Comparison of ENCODE assay signal across 19 cellular contexts in the genomic region with DNA sequence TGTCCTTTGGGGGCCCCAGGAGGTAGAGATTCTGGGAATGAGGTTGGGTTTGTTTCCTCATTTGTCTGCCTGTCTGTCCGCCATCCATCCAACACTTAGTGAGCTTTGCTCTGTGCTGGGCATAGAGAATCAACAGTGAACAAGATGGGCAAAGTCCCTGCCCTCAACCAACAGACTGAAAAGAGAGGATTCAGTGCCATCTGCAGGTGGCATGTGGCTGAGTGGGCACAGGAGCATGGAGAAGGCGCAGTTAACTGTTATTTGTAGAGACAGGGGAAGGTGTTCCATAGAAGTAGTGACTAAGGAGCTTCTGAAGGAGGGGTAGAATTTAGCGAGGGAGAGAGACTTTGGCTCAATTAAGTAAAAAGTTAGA. TPM values are rescaled to one million over a fixed set of nuclear protein-coding genes. Genes with fewer than 3 reads are reported as not detected.
DNase-seq lines count a peak whose midpoint lies in the region; ATAC-seq, FAIRE-seq and TF ChIP-seq lines count a peak whose summit lies in the region.
"Had no signal": no experiment of that assay in that cellular context is flagged by ENCODE, and none has a peak within 500 bp of the region (broad histone marks: within the 10 kb centered on the region; RNA-seq: fewer than 3 reads in every experiment).

No MANE protein-coding gene starts in this region.

- H3K4me3 ChIP-seq in SU-DHL-6 (ENCODE audit: insufficient read depth, low read length, poor library complexity, severe bottlenecking) = no peak overlapping the region
- no peak overlapping the region for H3K4me3 ChIP-seq in kidney (ENCODE audit: low read length in 2 of 2)
- H3K4me3 ChIP-seq in upper lobe of right lung = no peak overlapping the region
- H3K4me3 ChIP-seq: SJSA1, tibial nerve had no signal

- H3K27ac Mint-ChIP-seq in activated CD8-positive, alpha-beta T cell treated with anti-CD3 and anti-CD28 coated beads, Interleukin-2, amount 10 ng/mL, durations not matched to agents 7 days and 5 days = peak overlapping the region; percentile 5
- no peak overlapping the region for H3K27ac Mint-ChIP-seq in activated CD8-positive, alpha-beta T cell treated with anti-CD3 and anti-CD28 coated beads for 36 hours
- H3K27ac Mint-ChIP-seq: activated CD4-positive, alpha-beta memory T cell treated with anti-CD3 and anti-CD28 coated beads, Interleukin-2, amount 10 ng/mL, durations not matched to agents 7 days and 5 days; HFFc6 had no signal

- peaks cover 21% of the 10 kb centered on the region for H3F3A ChIP-seq in SU-DHL-6 (ENCODE audit: insufficient read depth)

- H3K4me1 Mint-ChIP-seq in activated CD8-positive, alpha-beta T cell treated with anti-CD3 and anti-CD28 coated beads, Interleukin-2, amount 10 ng/mL, durations not matched to agents 7 days and 5 days (ENCODE audit: low read depth) = peaks cover 4% of the 10 kb centered on the region
- peaks cover 6% of the 10 kb centered on the region for H3K4me1 Mint-ChIP-seq in activated CD8-positive, alpha-beta T cell treated with anti-CD3 and anti-CD28 coated beads for 36 hours (ENCODE audit: low read depth)

- H3K9me2 ChIP-seq in SU-DHL-6 (replicated peaks; ENCODE audit: insufficient read depth, low read length) = no peaks in the 10 kb centered on the region

- H3K36me3 Mint-ChIP-seq in activated CD8-positive, alpha-beta T cell treated with anti-CD3 and anti-CD28 coated beads, Interleukin-2, amount 10 ng/mL, durations not matched to agents 7 days and 5 days (ENCODE audit: low read depth) = peaks cover 14% of the 10 kb centered on the region
- H3K36me3 Mint-ChIP-seq in activated CD8-positive, alpha-beta T cell treated with anti-CD3 and anti-CD28 coated beads for 36 hours (ENCODE audit: low read depth) = peaks cover 15% of the 10 kb centered on the region

- H3K4me1 ChIP-seq in kidney (ENCODE audit: control insufficient read depth in 1 of 2, insufficient read depth in 1 of 2, low read depth in 1 of 2, low read length in 2 of 2) (no peaks in the 10 kb centered on the region), upper lobe of right lung (no peaks in the 10 kb centered on the region)
- H3K4me1 ChIP-seq: SJSA1, tibial nerve had no signal

- ATAC-seq in activated CD8-positive, alpha-beta T cell treated with anti-CD3 and anti-CD28 coated beads, Interleukin-2, amount 10 ng/mL, durations not matched to agents 7 days and 5 days = no peak
- ATAC-seq in activated CD8-positive, alpha-beta T cell treated with anti-CD3 and anti-CD28 coated beads for 36 hours = no peak
- no peak for ATAC-seq in upper lobe of right lung
- ATAC-seq in HG03457 (IDR thresholded peaks at IDR 0.05; ENCODE audit: unreplicated experiment) = no peak

- no peaks in the 10 kb centered on the region for H3K79me2 ChIP-seq in SU-DHL-6 (ENCODE audit: insufficient read depth, low read length)

- DNase-seq in activated CD8-positive, alpha-beta T cell treated with anti-CD3 and anti-CD28 coated beads, Interleukin-2, amount 10 ng/mL, durations not matched to agents 7 days and 5 days = no peak
- no peak for DNase-seq in activated CD8-positive, alpha-beta T cell treated with anti-CD3 and anti-CD28 coated beads for 36 hours
- peak; percentile 2 for DNase-seq in kidney
- DNase-seq in upper lobe of right lung = peak; percentile 16
- DNase-seq in T1000 (lab: John Stamatoyannopoulos, UW) = no peak
- DNase-seq in activated CD4-positive, CD25-positive, alpha-beta regulatory T cell treated with anti-CD3 and anti-CD28 coated beads, Interleukin-2, amount 50 U/mL, for 72 hours = no peak
- DNase-seq: ACHN; activated CD4-positive, alpha-beta memory T cell treated with anti-CD3 and anti-CD28 coated beads, Interleukin-2, amount 10 ng/mL, durations not matched to agents 7 days and 5 days; activated effector memory CD4-positive, alpha-beta T cell treated with Interleukin-2 at 50 U/mL for 16 hours; HFFc6; NCI-H1092; NCI-H2171; stimulated activated CD4-positive, alpha-beta T cell treated with anti-CD3 and anti-CD28 coated beads, Interleukin-4, amount 100 ng/mL, for 24 hours had no signal

- TF ChIP-seq CTCF in activated CD8-positive, alpha-beta T cell treated with anti-CD3 and anti-CD28 coated beads for 36 hours (IDR thresholded peaks at IDR 0.05) = no peak
- peak; percentile 28 for TF ChIP-seq CTCF in SU-DHL-6 (IDR thresholded peaks at IDR 0.05; ENCODE audit: insufficient read depth, low read length, poor library complexity, severe bottlenecking)
- peak; percentile 25 for TF ChIP-seq CTCF in kidney (IDR thresholded peaks at IDR 0.05; ENCODE audit: borderline replicate concordance, extremely low read depth, insufficient read depth)
- no peak for TF ChIP-seq CTCF in upper lobe of right lung (IDR thresholded peaks at IDR 0.05)

- CTCF ChIA-PET in activated CD8-positive, alpha-beta T cell treated with anti-CD3 and anti-CD28 coated beads, Interleukin-2, amount 10 ng/mL, durations not matched to agents 7 days and 5 days (lab: Charles Lee) = interaction anchor here (0.7 to 1.3 kb wide), 2 partner anchors 11 to 93 kb away, joined by 3 read pairs; no protein-coding TSS in a partner anchor
- CTCF ChIA-PET in activated CD8-positive, alpha-beta T cell treated with anti-CD3 and anti-CD28 coated beads for 36 hours (lab: Charles Lee) = interaction anchor here (1.1 to 1.5 kb wide), 2 partner anchors 85 to 93 kb away, joined by 4 to 5 read pairs; no protein-coding TSS in a partner anchor

- H3K27me3 ChIP-seq in SU-DHL-6 (ENCODE audit: low read length) (no peaks in the 10 kb centered on the region), upper lobe of right lung (no peaks in the 10 kb centered on the region)
- H3K27me3 ChIP-seq: SJSA1, tibial nerve had no signal

- no peaks in the 10 kb centered on the region for H4K20me1 ChIP-seq in SU-DHL-6 (ENCODE audit: low read depth, low read length)

- no peak for FAIRE-seq in kidney (lab: Jason Lieb, UNC)
- FAIRE-seq: endothelial cell of umbilical vein, GM19239 had no signal

- H3K4me2 ChIP-seq in SU-DHL-6 (ENCODE audit: low read depth, low read length, poor library complexity, severe bottlenecking) = no peak overlapping the region

- no peak overlapping the region for H3K4me3 Mint-ChIP-seq in activated CD8-positive, alpha-beta T cell treated with anti-CD3 and anti-CD28 coated beads, Interleukin-2, amount 10 ng/mL, durations not matched to agents 7 days and 5 days
- no peak overlapping the region for H3K4me3 Mint-ChIP-seq in activated CD8-positive, alpha-beta T cell treated with anti-CD3 and anti-CD28 coated beads for 36 hours
- H3K4me3 Mint-ChIP-seq: activated CD4-positive, alpha-beta memory T cell treated with anti-CD3 and anti-CD28 coated beads, Interleukin-2, amount 10 ng/mL, durations not matched to agents 7 days and 5 days; HFFc6 had no signal

- H3K9ac ChIP-seq in SU-DHL-6 (ENCODE audit: low read length) = no peak overlapping the region
- no peak overlapping the region for H3K9ac ChIP-seq in kidney (ENCODE audit: low read length in 2 of 2)

- H3K27me3 Mint-ChIP-seq in activated CD8-positive, alpha-beta T cell treated with anti-CD3 and anti-CD28 coated beads, Interleukin-2, amount 10 ng/mL, durations not matched to agents 7 days and 5 days (ENCODE audit: low read depth) = no peaks in the 10 kb centered on the region
- H3K27me3 Mint-ChIP-seq in activated CD8-positive, alpha-beta T cell treated with anti-CD3 and anti-CD28 coated beads for 36 hours = no peaks in the 10 kb centered on the region
- H3K27me3 Mint-ChIP-seq: activated CD4-positive, alpha-beta memory T cell treated with anti-CD3 and anti-CD28 coated beads, Interleukin-2, amount 10 ng/mL, durations not matched to agents 7 days and 5 days had no signal

- intact Hi-C loops in activated CD8-positive, alpha-beta T cell treated with anti-CD3 and anti-CD28 coated beads for 36 hours (cut with micrococcal nuclease) = no loop called here
- intact Hi-C loops in kidney (cut with DNase I) (no loop called here), upper lobe of right lung (cut with DNase I) (no loop called here)

- H3K9me3 ChIP-seq in SU-DHL-6 (ENCODE audit: insufficient read depth, low read length) (no peaks in the 10 kb centered on the region), kidney (ENCODE audit: control insufficient read depth in 1 of 2, low read length in 2 of 2) (no peaks in the 10 kb centered on the region), upper lobe of right lung (no peaks in the 10 kb centered on the region)
- H3K9me3 ChIP-seq: SJSA1, tibial nerve had no signal

- no peak overlapping the region for H3K27ac ChIP-seq in SU-DHL-6 (ENCODE audit: low read depth, low read length)
- H3K27ac ChIP-seq in kidney (ENCODE audit: low read depth in 2 of 2, low read length in 2 of 2) = no peak overlapping the region
- no peak overlapping the region for H3K27ac ChIP-seq in upper lobe of right lung
- H3K27ac ChIP-seq: SJSA1, tibial nerve had no signal

- H3K36me3 ChIP-seq in SU-DHL-6 (ENCODE audit: low read length) (no peaks in the 10 kb centered on the region), kidney (ENCODE audit: control insufficient read depth in 1 of 2, insufficient read depth in 2 of 2, low read length in 2 of 2) (no peaks in the 10 kb centered on the region), upper lobe of right lung (peaks cover 5% of the 10 kb centered on the region)

- POLR2A ChIA-PET in activated CD8-positive, alpha-beta T cell treated with anti-CD3 and anti-CD28 coated beads, Interleukin-2, amount 10 ng/mL, durations not matched to agents 7 days and 5 days (lab: Charles Lee) = interaction anchor here (1.1 kb wide), 1 partner anchor 13 kb away, joined by 4 read pairs; no protein-coding TSS in a partner anchor
- POLR2A ChIA-PET in activated CD8-positive, alpha-beta T cell treated with anti-CD3 and anti-CD28 coated beads for 36 hours (lab: Charles Lee) = interaction anchor here (0.6 to 1.9 kb wide), 4 partner anchors 13 to 83 kb away, joined by 3 to 8 read pairs (median 4); a partner anchor contains a TSS

- no peaks in the 10 kb centered on the region for H3K9me3 Mint-ChIP-seq in activated CD8-positive, alpha-beta T cell treated with anti-CD3 and anti-CD28 coated beads, Interleukin-2, amount 10 ng/mL, durations not matched to agents 7 days and 5 days (ENCODE audit: insufficient read depth)
- H3K9me3 Mint-ChIP-seq in activated CD8-positive, alpha-beta T cell treated with anti-CD3 and anti-CD28 coated beads for 36 hours = no peaks in the 10 kb centered on the region
- H3K9me3 Mint-ChIP-seq: activated CD4-positive, alpha-beta memory T cell treated with anti-CD3 and anti-CD28 coated beads, Interleukin-2, amount 10 ng/mL, durations not matched to agents 7 days and 5 days; HFFc6 had no signal

- H2AFZ ChIP-seq in SU-DHL-6 (ENCODE audit: low read depth, low read length, severe bottlenecking) = no peak overlapping the region

RNA-seq across cellular contexts. Expression of a gene that starts 23.1 kb away (rescaled TPM):
- 10 to 100 TPM; 38.2 to 39.0 TPM for total RNA-seq in activated CD8-positive, alpha-beta T cell treated with anti-CD3 and anti-CD28 coated beads, Interleukin-2, amount 10 ng/mL, durations not matched to agents 7 days and 5 days
- total RNA-seq in activated CD8-positive, alpha-beta T cell treated with anti-CD3 and anti-CD28 coated beads for 36 hours = 10 to 100 TPM; 66.9 to 70.5 TPM
- 17.2 TPM for total RNA-seq in kidney
- 8.2 TPM for polyA plus RNA-seq in kidney (ENCODE audit: insufficient read depth, low read depth, low replicate concordance)
- total RNA-seq in upper lobe of right lung = 16.6 TPM

RNA-seq across cellular contexts. Expression of a gene that starts 43.6 kb away (rescaled TPM):
- 1 to 10 TPM; 9.2 to 9.4 TPM for total RNA-seq in activated CD8-positive, alpha-beta T cell treated with anti-CD3 and anti-CD28 coated beads, Interleukin-2, amount 10 ng/mL, durations not matched to agents 7 days and 5 days
- 1 to 10 TPM; 8.6 to 8.8 TPM for total RNA-seq in activated CD8-positive, alpha-beta T cell treated with anti-CD3 and anti-CD28 coated beads for 36 hours
- 14.1 TPM for total RNA-seq in kidney
- polyA plus RNA-seq in kidney (ENCODE audit: insufficient read depth, low read depth, low replicate concordance) = 6.1 TPM
- total RNA-seq in upper lobe of right lung = 10.1 TPM

Comparison
In these comparisons a context has a peak if more than half of its experiments do, and no peak if none do; other contexts are left out.
1. DNase-seq: peak in kidney (single experiment) and upper lobe of right lung (single experiment); none in activated CD8-positive, alpha-beta T cell treated with anti-CD3 and anti-CD28 coated beads, Interleukin-2, amount 10 ng/mL, durations not matched to agents 7 days and 5 days (single experiment), activated CD8-positive, alpha-beta T cell treated with anti-CD3 and anti-CD28 coated beads for 36 hours (single experiment), T1000 (single experiment) and activated CD4-positive, CD25-positive, alpha-beta regulatory T cell treated with anti-CD3 and anti-CD28 coated beads, Interleukin-2, amount 50 U/mL, for 72 hours (single experiment).
2. CTCF ChIP-seq: peak in SU-DHL-6 (single experiment) and kidney (single experiment); none in activated CD8-positive, alpha-beta T cell treated with anti-CD3 and anti-CD28 coated beads for 36 hours (single experiment) and upper lobe of right lung (single experiment).